ENCODE assay signal across 8 cellular contexts in genomic region chr14:103074699-103075341, GRCh38. TPM values are rescaled to one million over a fixed set of nuclear protein-coding genes. Genes with fewer than 3 reads are reported as not detected.
DNase-seq lines count a peak whose midpoint lies in the region; ATAC-seq and TF ChIP-seq lines count a peak whose summit lies in the region.

No MANE protein-coding gene starts in this region.

- H3K27ac ChIP-seq in esophagus muscularis mucosa (replicated peaks in 1 of 4): peak overlapping the region; percentile 58 to 82 (median 75)
- no peak overlapping the region for H3K27ac ChIP-seq in neutrophil

- WGBS in esophagus muscularis mucosa: 41% methylated on average over 4 of the region's 21 CpGs

- TF ChIP-seq POLR2A in esophagus muscularis mucosa (IDR thresholded peaks at IDR 0.05; ENCODE audit: low read depth): no peak

- H3K4me1 ChIP-seq in esophagus muscularis mucosa: peaks cover 34 to 45% (median 38%) of the 10 kb centered on the region in 4 donors
- peaks cover 8 to 10% of the 10 kb centered on the region in 2 experiments for H3K4me1 ChIP-seq in neutrophil (ENCODE audit: control insufficient read depth in 1 of 2, insufficient read depth in 1 of 2, low read depth in 1 of 2, low read length in 1 of 2)

- H3K27me3 ChIP-seq in esophagus muscularis mucosa (peaks cover 0 to 22% (median 0%) of the 10 kb centered on the region in 4 donors), neutrophil (peaks cover 75% of the 10 kb centered on the region)

- intact Hi-C loops in esophagus muscularis mucosa (cut with DNase I): loop anchor here (10.0 kb wide), 1 partner anchor 220 kb away; no protein-coding TSS in a partner anchor

- H3K36me3 ChIP-seq in esophagus muscularis mucosa: no peaks in the 10 kb centered on the region
- no peaks in the 10 kb centered on the region for H3K36me3 ChIP-seq in neutrophil

- no peak for ATAC-seq in HG02759 (IDR thresholded peaks at IDR 0.05; ENCODE audit: unreplicated experiment)

- H3K9me3 ChIP-seq in esophagus muscularis mucosa (no peaks in the 10 kb centered on the region), neutrophil (no peaks in the 10 kb centered on the region)

- H3K4me3 ChIP-seq in esophagus muscularis mucosa (peak overlapping the region; percentile 49 to 62 (median 56)), neutrophil (ENCODE audit: low read depth in 1 of 2, low read length in 1 of 2) (peak overlapping the region; percentile 43 to 62)

- no peak for TF ChIP-seq EP300 in esophagus muscularis mucosa (IDR thresholded peaks at IDR 0.05)

- TF ChIP-seq CTCF in esophagus muscularis mucosa (IDR thresholded peaks at IDR 0.05): no peak
- TF ChIP-seq CTCF in neutrophil (IDR thresholded peaks at IDR 0.05): no peak

- peak; percentile 74 for DNase-seq in Daoy (ENCODE audit: low read depth)
- DNase-seq in NCI-H69 (lab: John Stamatoyannopoulos, UW): peak; percentile 57
- no peak for DNase-seq in esophagus muscularis mucosa (ENCODE audit: extremely low spot score)
- DNase-seq in SKM-1 treated with dmso at 0.1 percent for 144 hours (lab: John Stamatoyannopoulos, UW; ENCODE audit: unreplicated experiment): no peak
- DNase-seq in NCI-H1694 (lab: John Stamatoyannopoulos, UW): no peak
- DNase-seq in GM19238 (ENCODE audit: insufficient read length, low spot score): no peak

RNA-seq across cellular contexts. Expression of gene LBHD2, which starts 9.2 kb away (rescaled TPM):
- not detected in 2 replicates for total RNA-seq in Daoy (2014; rRNA removed; shearing (Covaris generic))
- total RNA-seq in esophagus muscularis mucosa: not detected

RNA-seq across cellular contexts. Expression of gene CDC42BPB, which starts 17.5 kb away (rescaled TPM):
- total RNA-seq in Daoy (2014; rRNA removed; shearing (Covaris generic)): 51.5 and 71.6 TPM in 2 replicates
- total RNA-seq in esophagus muscularis mucosa: 100 to 1,000 TPM in 2 of 4 donors, 10 to 100 TPM in 2; 93.9 to 132 (median 110) TPM

RNA-seq across cellular contexts. Expression of gene EXOC3L4, which starts 19.7 kb away (rescaled TPM):
- total RNA-seq in Daoy (2014; rRNA removed; shearing (Covaris generic)): 0.97 TPM in 1 of 2 replicates, not detected in the other
- 1 to 10 TPM in 3 of 4 donors, under 1 TPM in 1; 0.42 to 2.0 (median 1.2) TPM for total RNA-seq in esophagus muscularis mucosa

RNA-seq across cellular contexts. Expression of gene TNFAIP2, which starts 48.4 kb away (rescaled TPM):
- total RNA-seq in Daoy (2014; rRNA removed; shearing (Covaris generic)): 137 and 142 TPM in 2 replicates
- 100 to 1,000 TPM in 1 of 4 donors, 10 to 100 TPM in 3; 29.0 to 104 (median 74.0) TPM for total RNA-seq in esophagus muscularis mucosa

Comparison
In these comparisons a context has a peak if more than half of its experiments do, and no peak if none do; other contexts are left out.
1. DNase-seq: peak in Daoy (single experiment) and NCI-H69 (single experiment); none in esophagus muscularis mucosa (single experiment), SKM-1 treated with dmso at 0.1 percent for 144 hours (single experiment), NCI-H1694 (single experiment) and GM19238 (single experiment).